In genomic region chr10:86706401-86706841, GRCh38 we compare ENCODE assay signal across 34 cellular contexts. TPM values are rescaled to one million over a fixed set of nuclear protein-coding genes. Genes with fewer than 3 reads are reported as not detected.
DNase-seq lines count a peak whose midpoint lies in the region; ATAC-seq and TF ChIP-seq lines count a peak whose summit lies in the region.
"Had no signal": no experiment of that assay in that cellular context is flagged by ENCODE, and none has a peak within 500 bp of the region (broad histone marks: within the 10 kb centered on the region; RNA-seq: fewer than 3 reads in every experiment).

No MANE protein-coding gene starts in this region.

- H3K27ac Mint-ChIP-seq in GM23338 (no peak overlapping the region), immature natural killer cell (no peak overlapping the region)
- no peak overlapping the region for H3K27ac Mint-ChIP-seq in activated CD4-positive, alpha-beta T cell treated with anti-CD3 and anti-CD28 coated beads for 36 hours
- H3K27ac Mint-ChIP-seq: activated CD4-positive, alpha-beta T cell treated with anti-CD3 and anti-CD28 coated beads, Interleukin-2, amount 10 ng/mL, durations not matched to agents 24 days and 14 days; activated naive CD4-positive, alpha-beta T cell treated with anti-CD3 and anti-CD28 coated beads, Interleukin-2, amount 50 U/mL, for 24 hours; nephron progenitor cell; type B pancreatic cell had no signal

- H3K27me3 Mint-ChIP-seq in GM23338 (ENCODE audit: insufficient read depth, low read depth, poor library complexity) (peaks cover 14% of the 10 kb centered on the region), immature natural killer cell (ENCODE audit: low read depth in 3 of 3) (peaks cover 0 to 3% (median 2%) of the 10 kb centered on the region in 3 donors)
- no peaks in the 10 kb centered on the region for H3K27me3 Mint-ChIP-seq in activated CD4-positive, alpha-beta T cell treated with anti-CD3 and anti-CD28 coated beads for 36 hours
- H3K27me3 Mint-ChIP-seq: activated CD4-positive, alpha-beta T cell treated with anti-CD3 and anti-CD28 coated beads, Interleukin-2, amount 10 ng/mL, durations not matched to agents 24 days and 14 days; activated naive CD4-positive, alpha-beta T cell treated with anti-CD3 and anti-CD28 coated beads, Interleukin-2, amount 50 U/mL, for 24 hours; type B pancreatic cell had no signal

- TF ChIP-seq EP300 in sigmoid colon (IDR thresholded peaks at IDR 0.05) = no peak

- TF ChIP-seq CTCF in GM23338 (conservative IDR thresholded peaks at IDR 0.05; ENCODE audit: low read depth in 2 of 2) = no peak
- TF ChIP-seq CTCF in sigmoid colon (IDR thresholded peaks at IDR 0.05) = no peak
- no peak for TF ChIP-seq CTCF in PC-3 (conservative IDR thresholded peaks at IDR 0.05; ENCODE audit: low read depth, low read length)

- DNase-seq in GM23338 (ENCODE audit: low spot score) (no peak), SJCRH30 (peak; percentile 57 to 68), immature natural killer cell (peak in 2 of 3 donors; percentile 9 to 14), sigmoid colon (peak; percentile 59), PC-3 (no peak), SHP77 treated with DMSO at 0.1 percent for 48 hours (lab: John Stamatoyannopoulos, UW) (no peak), NK-92 (lab: John Stamatoyannopoulos, UW; ENCODE audit: unreplicated experiment) (no peak)
- no peak for DNase-seq in activated CD4-positive, alpha-beta T cell treated with anti-CD3 and anti-CD28 coated beads for 36 hours
- DNase-seq: activated CD4-positive, alpha-beta T cell treated with anti-CD3 and anti-CD28 coated beads, Interleukin-2, amount 10 ng/mL, durations not matched to agents 24 days and 14 days; amniotic stem cell; effector CD4-positive, alpha-beta T cell; glutamatergic neuron; islet precursor cell; MM.1S; NCI-H1417 treated with DMSO at 0.1 percent for 48 hours; NCI-H2081 treated with DMSO at 0.1 percent for 48 hours; NCI-H226; NCI-H69; nephron progenitor cell; stimulated activated CD4-positive, alpha-beta T cell treated with anti-CD3 and anti-CD28 coated beads, Interleukin-4, amount 100 ng/mL, for 24 hours; T1000 had no signal

- H3K4me2 ChIP-seq in GM23338 = no peak overlapping the region
- H3K4me2 ChIP-seq in PC-3 (ENCODE audit: low read length) = no peak overlapping the region
- H3K4me2 ChIP-seq: BLaER1, KMS-11 had no signal

- 87 to 90% methylated on average over 12 of the region's 12 CpGs for WGBS in sigmoid colon, 2 donors

- no TSS peak for BruUV-seq in PC-3 (replicated peaks; lab: Mats Ljungman, UMichigan)

- no peaks in the 10 kb centered on the region for H3K36me3 ChIP-seq in GM23338 (ENCODE audit: insufficient read depth)
- H3K36me3 ChIP-seq in SJCRH30 = no peaks in the 10 kb centered on the region
- H3K36me3 ChIP-seq in sigmoid colon = peaks cover 0 to 30% (median 0%) of the 10 kb centered on the region in 4 donors
- H3K36me3 ChIP-seq in PC-3 (ENCODE audit: low read depth, low read length) = no peaks in the 10 kb centered on the region
- H3K36me3 ChIP-seq: BLaER1, HAP-1, pancreas, Peyer's patch, right lobe of liver had no signal

- no peaks in the 10 kb centered on the region; the same call in 2 of the 3 replicates for H3K9me3 Mint-ChIP-seq in GM23338
- no peaks in the 10 kb centered on the region for H3K9me3 Mint-ChIP-seq in immature natural killer cell
- H3K9me3 Mint-ChIP-seq in activated CD4-positive, alpha-beta T cell treated with anti-CD3 and anti-CD28 coated beads for 36 hours (ENCODE audit: low read depth) = no peaks in the 10 kb centered on the region
- H3K9me3 Mint-ChIP-seq: activated CD4-positive, alpha-beta T cell treated with anti-CD3 and anti-CD28 coated beads, Interleukin-2, amount 10 ng/mL, durations not matched to agents 24 days and 14 days; activated naive CD4-positive, alpha-beta T cell treated with anti-CD3 and anti-CD28 coated beads, Interleukin-2, amount 50 U/mL, for 24 hours; nephron progenitor cell; type B pancreatic cell had no signal

- intact Hi-C loops in sigmoid colon (cut with DNase I) (no loop called here), PC-3 (cut with micrococcal nuclease) (no loop called here)
- intact Hi-C loops in activated CD4-positive, alpha-beta T cell treated with anti-CD3 and anti-CD28 coated beads for 36 hours (cut with DNase I, micrococcal nuclease) = no loop called here

- peaks cover 40% of the 10 kb centered on the region for H3K4me1 Mint-ChIP-seq in GM23338
- peaks cover 14 to 20% of the 10 kb centered on the region in 2 donors for H3K4me1 Mint-ChIP-seq in immature natural killer cell
- H3K4me1 Mint-ChIP-seq in activated CD4-positive, alpha-beta T cell treated with anti-CD3 and anti-CD28 coated beads for 36 hours = peaks cover 8% of the 10 kb centered on the region

- H3K9me3 ChIP-seq in SJCRH30 (replicated peaks) (no peaks in the 10 kb centered on the region), sigmoid colon (no peaks in the 10 kb centered on the region), PC-3 (ENCODE audit: low read length) (no peaks in the 10 kb centered on the region)
- H3K9me3 ChIP-seq: BLaER1, HAP-1, mucosa of descending colon, pancreas, Peyer's patch, right lobe of liver had no signal

- CTCF ChIA-PET in PC-3 (lab: Charles Lee) = no interaction called here
- CTCF ChIA-PET in activated CD4-positive, alpha-beta T cell treated with anti-CD3 and anti-CD28 coated beads for 36 hours (lab: Charles Lee) = no interaction called here

- H3K4me1 ChIP-seq in GM23338 (ENCODE audit: insufficient read depth) = peaks cover 10% of the 10 kb centered on the region
- peaks cover 2% of the 10 kb centered on the region; the same call in 1 of the 2 replicates for H3K4me1 ChIP-seq in SJCRH30
- H3K4me1 ChIP-seq in sigmoid colon = peaks cover 0 to 21% (median 11%) of the 10 kb centered on the region in 4 donors
- peaks cover 4% of the 10 kb centered on the region; the same call in 1 of the 2 replicates for H3K4me1 ChIP-seq in PC-3 (ENCODE audit: insufficient read depth, low read length)
- H3K4me1 ChIP-seq: pancreas, right lobe of liver had no signal

- H3K27me3 ChIP-seq in GM23338 (ENCODE audit: insufficient read depth) = no peaks in the 10 kb centered on the region
- no peaks in the 10 kb centered on the region for H3K27me3 ChIP-seq in SJCRH30
- H3K27me3 ChIP-seq in sigmoid colon = no peaks in the 10 kb centered on the region
- H3K27me3 ChIP-seq in PC-3 (ENCODE audit: low read length) = no peaks in the 10 kb centered on the region
- H3K27me3 ChIP-seq: BLaER1, pancreas, Peyer's patch, right lobe of liver had no signal

- H3K79me2 ChIP-seq in GM23338 (replicated peaks; ENCODE audit: insufficient read depth) (no peaks in the 10 kb centered on the region), PC-3 (ENCODE audit: low read length) (no peaks in the 10 kb centered on the region)

- H2AFZ ChIP-seq in GM23338 = peak overlapping the region; percentile 52; the same call in 1 of the 2 replicates
- H2AFZ ChIP-seq in PC-3 (ENCODE audit: low read length) = no peak overlapping the region

- H3K4me3 Mint-ChIP-seq in GM23338 (no peak overlapping the region), immature natural killer cell (peak overlapping the region in 1 of 5 donors; percentile 29)
- no peak overlapping the region for H3K4me3 Mint-ChIP-seq in activated CD4-positive, alpha-beta T cell treated with anti-CD3 and anti-CD28 coated beads for 36 hours
- H3K4me3 Mint-ChIP-seq: activated CD4-positive, alpha-beta T cell treated with anti-CD3 and anti-CD28 coated beads, Interleukin-2, amount 10 ng/mL, durations not matched to agents 24 days and 14 days; activated naive CD4-positive, alpha-beta T cell treated with anti-CD3 and anti-CD28 coated beads, Interleukin-2, amount 50 U/mL, for 24 hours; nephron progenitor cell; type B pancreatic cell had no signal

- H3F3A ChIP-seq in GM23338 (replicated peaks; ENCODE audit: low read depth) (0 out of 2 replicates have a peak, but pooled peaks cover 7% of the 10 kb centered on the region), PC-3 (ENCODE audit: low read length, unreplicated experiment) (no peaks in the 10 kb centered on the region)

- no peak for TF ChIP-seq POLR2A in sigmoid colon (IDR thresholded peaks at IDR 0.05)

- no peak overlapping the region for H3K4me3 ChIP-seq in GM23338
- no peak overlapping the region for H3K4me3 ChIP-seq in SJCRH30
- H3K4me3 ChIP-seq in sigmoid colon = no peak overlapping the region
- H3K4me3 ChIP-seq in PC-3 (ENCODE audit: low read length) = no peak overlapping the region
- H3K4me3 ChIP-seq: BLaER1, HAP-1, mucosa of descending colon, pancreas, Peyer's patch, right lobe of liver had no signal

- peaks cover 8% of the 10 kb centered on the region; the same call in 1 of the 2 replicates for H3K9me2 ChIP-seq in GM23338 (ENCODE audit: insufficient read depth)
- no peaks in the 10 kb centered on the region for H3K9me2 ChIP-seq in PC-3 (replicated peaks; ENCODE audit: low read length)

- no peak overlapping the region for H3K9ac ChIP-seq in PC-3 (ENCODE audit: low read length)
- H3K9ac ChIP-seq: BLaER1, KMS-11 had no signal

- H4K20me1 ChIP-seq in GM23338 (replicated peaks; ENCODE audit: insufficient read depth) (no peaks in the 10 kb centered on the region), PC-3 (ENCODE audit: low read length) (no peaks in the 10 kb centered on the region)
- H4K20me1 ChIP-seq: BLaER1 had no signal

- POLR2A ChIA-PET in PC-3 (lab: Charles Lee; ENCODE audit: unreplicated experiment) = no interaction called here
- POLR2A ChIA-PET in activated CD4-positive, alpha-beta T cell treated with anti-CD3 and anti-CD28 coated beads for 36 hours (lab: Charles Lee) = no interaction called here

- H3K36me3 Mint-ChIP-seq in GM23338 (ENCODE audit: low read depth) = no peaks in the 10 kb centered on the region; the same call in 2 of the 3 replicates
- no peaks in the 10 kb centered on the region for H3K36me3 Mint-ChIP-seq in immature natural killer cell
- no peaks in the 10 kb centered on the region for H3K36me3 Mint-ChIP-seq in activated CD4-positive, alpha-beta T cell treated with anti-CD3 and anti-CD28 coated beads for 36 hours (ENCODE audit: low read depth)
- H3K36me3 Mint-ChIP-seq: activated naive CD4-positive, alpha-beta T cell treated with anti-CD3 and anti-CD28 coated beads, Interleukin-2, amount 50 U/mL, for 24 hours; type B pancreatic cell had no signal

- H3K27ac ChIP-seq in GM23338 (ENCODE audit: low read depth) = no peak overlapping the region
- no peak overlapping the region for H3K27ac ChIP-seq in SJCRH30
- peak overlapping the region in 3 of 4 donors; percentile 39 to 99 (median 97) for H3K27ac ChIP-seq in sigmoid colon
- H3K27ac ChIP-seq in PC-3 (ENCODE audit: low read length) = no peak overlapping the region
- H3K27ac ChIP-seq: BLaER1, HL-60, KMS-11, pancreas, Peyer's patch, right lobe of liver, VCaP had no signal

- ATAC-seq in GM23338 (peak; percentile 15), PC-3 (no peak)
- ATAC-seq in activated CD4-positive, alpha-beta T cell treated with anti-CD3 and anti-CD28 coated beads for 36 hours = no peak
- ATAC-seq: mucosa of descending colon, pancreas, right lobe of liver had no signal

RNA-seq across cellular contexts. Expression of gene LDB3, which starts 38.1 kb away (rescaled TPM):
- 0.14 and 0.85 TPM in 2 replicates for total RNA-seq in GM23338 (2014; rRNA removed; shearing (Covaris generic))
- polyA plus RNA-seq in GM23338 (2016; fragmentation: Nextera tagmentation; extraction: Ambion mirVana) (0.16 and 0.42 TPM in 2 replicates), immature natural killer cell (under 1 TPM in 1 of 3 donors, not detected in 2; 0.09 TPM), sigmoid colon (1 to 10 TPM; 1.2 to 1.9 (median 1.8) TPM)
- total RNA-seq in SJCRH30 (2014; rRNA removed; shearing (Covaris generic)) = 0.53 and 0.59 TPM in 2 replicates
- total RNA-seq in sigmoid colon (10 to 100 TPM; 13.2 to 42.1 (median 22.4) TPM), PC-3 (2014; rRNA removed) (0.04 and 0.52 TPM in 2 replicates)
- total RNA-seq in activated CD4-positive, alpha-beta T cell treated with anti-CD3 and anti-CD28 coated beads for 36 hours = under 1 TPM; 0.05 to 0.09 TPM
- total RNA-seq: activated CD4-positive, alpha-beta T cell treated with anti-CD3 and anti-CD28 coated beads, Interleukin-2, amount 10 ng/mL, durations not matched to agents 24 days and 14 days had no signal

RNA-seq across cellular contexts. Expression of gene BMPR1A, which starts 50.0 kb away (rescaled TPM):
- total RNA-seq in GM23338 (2014; rRNA removed; shearing (Covaris generic)) = 82.5 and 87.7 TPM in 2 replicates
- polyA plus RNA-seq in GM23338 (2016; fragmentation: Nextera tagmentation; extraction: Ambion mirVana) = 12.4 and 14.2 TPM in 2 replicates
- total RNA-seq in SJCRH30 (2014; rRNA removed; shearing (Covaris generic)) = 28.7 and 36.3 TPM in 2 replicates
- polyA plus RNA-seq in immature natural killer cell = 1 to 10 TPM in 2 of 3 donors, under 1 TPM in 1; 0.99 to 3.3 (median 2.2) TPM
- total RNA-seq in sigmoid colon = 100 to 1,000 TPM in 3 of 4 donors, 10 to 100 TPM in 1; 84.2 to 145 (median 120) TPM
- polyA plus RNA-seq in sigmoid colon = 10 to 100 TPM in 1 of 3 donors, 1 to 10 TPM in 2; 5.5 to 16.1 (median 7.8) TPM
- 10.5 and 14.5 TPM in 2 replicates for total RNA-seq in PC-3 (2014; rRNA removed)
- 1 to 10 TPM; 8.7 to 9.0 TPM for total RNA-seq in activated CD4-positive, alpha-beta T cell treated with anti-CD3 and anti-CD28 coated beads for 36 hours

RNA-seq across cellular contexts. Expression of gene OPN4, which starts 52.1 kb away (rescaled TPM):
- not detected in 2 replicates for total RNA-seq in GM23338 (2014; rRNA removed; shearing (Covaris generic))
- not detected in 2 replicates for polyA plus RNA-seq in GM23338 (2016; fragmentation: Nextera tagmentation; extraction: Ambion mirVana)
- not detected in 2 replicates for total RNA-seq in SJCRH30 (2014; rRNA removed; shearing (Covaris generic))
- not detected for polyA plus RNA-seq in immature natural killer cell
- not detected for total RNA-seq in sigmoid colon
- polyA plus RNA-seq in sigmoid colon = under 1 TPM in 1 of 3 donors, not detected in 2; 0.04 TPM
- not detected in 2 replicates for total RNA-seq in PC-3 (2014; rRNA removed)
- total RNA-seq in activated CD4-positive, alpha-beta T cell treated with anti-CD3 and anti-CD28 coated beads for 36 hours = not detected
- total RNA-seq: activated CD4-positive, alpha-beta T cell treated with anti-CD3 and anti-CD28 coated beads, Interleukin-2, amount 10 ng/mL, durations not matched to agents 24 days and 14 days; activated CD8-positive, alpha-beta memory T cell treated with anti-CD3 and anti-CD28 coated beads for 36 hours; pancreas; Peyer's patch; right lobe of liver; SK-MEL-5 had no signal
- polyA plus RNA-seq: pancreas had no signal

Comparison
In these comparisons a context has a peak if more than half of its experiments do, and no peak if none do; other contexts are left out.
1. DNase-seq: peak in SJCRH30 (2 of 2), immature natural killer cell (2 of 3) and sigmoid colon (single experiment); none in GM23338 (single experiment), PC-3 (single experiment), SHP77 treated with DMSO at 0.1 percent for 48 hours (single experiment), activated CD4-positive, alpha-beta T cell treated with anti-CD3 and anti-CD28 coated beads for 36 hours (single experiment) and NK-92 (single experiment).
2. H3K27ac ChIP-seq: peak in sigmoid colon (3 of 4); none in GM23338 (single experiment), SJCRH30 (single experiment) and PC-3 (single experiment).